In the genomic region with DNA sequence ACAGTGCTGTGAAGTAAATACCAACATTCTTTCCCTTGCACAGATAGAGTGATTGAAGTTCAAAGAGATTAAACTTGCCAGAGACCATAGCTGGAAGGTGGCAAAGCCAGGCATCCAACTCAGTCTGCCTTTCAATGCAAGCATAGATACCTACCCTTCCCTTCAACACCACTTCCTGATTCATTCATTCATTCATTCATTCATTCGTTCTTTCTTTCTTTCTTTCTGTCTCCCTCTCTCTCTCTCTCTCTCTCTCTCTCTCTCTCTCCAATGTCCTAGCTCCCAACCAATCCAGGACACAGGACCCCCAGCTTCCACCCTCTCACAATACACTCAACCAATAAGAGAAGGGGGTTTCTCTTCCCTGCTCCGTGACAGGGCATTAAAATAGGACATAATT, we compare ENCODE assay signal across 3 cellular contexts.
TF ChIP-seq lines count a peak whose summit lies in the region.

No MANE protein-coding gene starts in this region.

TF ChIP-seq in HEK293, 187 proteins besides CTCF, POLR2A, EP300 and RAD21:
- TF ChIP-seq OVOL3 (tag by site-specific recombination; IDR thresholded peaks at IDR 0.05) (no peak), ZNF274 (IDR thresholded peaks at IDR 0.05; ENCODE audit: low read length) (no peak), ZNF274 (tag by site-specific recombination; IDR thresholded peaks at IDR 0.05; ENCODE audit: borderline replicate concordance) (no peak), ZBTB7A (tag by site-specific recombination; IDR thresholded peaks at IDR 0.05; ENCODE audit: low read depth) (no peak), GLI2 (tag by site-specific recombination; IDR thresholded peaks at IDR 0.05; ENCODE audit: borderline replicate concordance, low read depth) (no peak), ZNF596 (tag by site-specific recombination; IDR thresholded peaks at IDR 0.05) (peak; percentile 95), ZNF366 (tag by site-specific recombination; conservative IDR thresholded peaks at IDR 0.05) (peak; percentile 82), SP3 (tag by site-specific recombination; IDR thresholded peaks at IDR 0.05) (no peak), ZBTB20 (tag by site-specific recombination; IDR thresholded peaks at IDR 0.05) (peak; percentile 18; the same call in 1 of the 2 replicates), ZNF341 (tag by site-specific recombination; IDR thresholded peaks at IDR 0.05; ENCODE audit: low read depth) (no peak), ZNF24 (tag by site-specific recombination; IDR thresholded peaks at IDR 0.05) (peak; percentile 97), IKZF3 (tag by site-specific recombination; IDR thresholded peaks at IDR 0.05) (no peak), KLF8 (tag by site-specific recombination; IDR thresholded peaks at IDR 0.05) (no peak)
- TF ChIP-seq, protein P1, sequence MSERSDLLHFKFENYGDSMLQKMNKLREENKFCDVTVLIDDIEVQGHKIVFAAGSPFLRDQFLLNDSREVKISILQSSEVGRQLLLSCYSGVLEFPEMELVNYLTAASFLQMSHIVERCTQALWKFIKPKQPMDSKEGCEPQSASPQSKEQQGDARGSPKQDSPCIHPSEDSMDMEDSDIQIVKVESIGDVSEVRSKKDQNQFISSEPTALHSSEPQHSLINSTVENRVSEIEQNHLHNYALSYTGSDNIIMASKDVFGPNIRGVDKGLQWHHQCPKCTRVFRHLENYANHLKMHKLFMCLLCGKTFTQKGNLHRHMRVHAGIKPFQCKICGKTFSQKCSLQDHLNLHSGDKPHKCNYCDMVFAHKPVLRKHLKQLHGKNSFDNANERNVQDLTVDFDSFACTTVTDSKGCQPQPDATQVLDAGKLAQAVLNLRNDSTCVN (tag by site-specific recombination; optimal IDR thresholded peaks at IDR 0.05): no peak
- TF ChIP-seq, protein P2, sequence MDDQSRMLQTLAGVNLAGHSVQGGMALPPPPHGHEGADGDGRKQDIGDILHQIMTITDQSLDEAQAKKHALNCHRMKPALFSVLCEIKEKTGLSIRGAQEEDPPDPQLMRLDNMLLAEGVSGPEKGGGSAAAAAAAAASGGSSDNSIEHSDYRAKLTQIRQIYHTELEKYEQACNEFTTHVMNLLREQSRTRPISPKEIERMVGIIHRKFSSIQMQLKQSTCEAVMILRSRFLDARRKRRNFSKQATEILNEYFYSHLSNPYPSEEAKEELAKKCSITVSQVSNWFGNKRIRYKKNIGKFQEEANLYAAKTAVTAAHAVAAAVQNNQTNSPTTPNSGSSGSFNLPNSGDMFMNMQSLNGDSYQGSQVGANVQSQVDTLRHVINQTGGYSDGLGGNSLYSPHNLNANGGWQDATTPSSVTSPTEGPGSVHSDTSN (CRISPR knock-in tag; IDR thresholded peaks at IDR 0.05): no peak

TF ChIP-seq in WTC11, 78 proteins besides CTCF, POLR2A, EP300 and RAD21:
- TF ChIP-seq ZNF263 (CRISPR knock-in tag; IDR thresholded peaks at IDR 0.05; ENCODE audit: low read depth) (no peak), ZNF423 (CRISPR knock-in tag; IDR thresholded peaks at IDR 0.05) (no peak), GABPB1 (CRISPR knock-in tag; IDR thresholded peaks at IDR 0.05) (no peak), FOXK1 (CRISPR knock-in tag; IDR thresholded peaks at IDR 0.05) (no peak), SOX15 (CRISPR knock-in tag; IDR thresholded peaks at IDR 0.05) (no peak), ZBTB21 (CRISPR knock-in tag; IDR thresholded peaks at IDR 0.05; ENCODE audit: borderline replicate concordance) (no peak), NR1H2 (CRISPR knock-in tag; IDR thresholded peaks at IDR 0.05) (no peak), MYBL2 (CRISPR knock-in tag; IDR thresholded peaks at IDR 0.05) (no peak), JAZF1 (CRISPR knock-in tag; IDR thresholded peaks at IDR 0.05) (no peak), ELF4 (CRISPR knock-in tag; IDR thresholded peaks at IDR 0.05; ENCODE audit: low read depth) (no peak)
- TF ChIP-seq, protein P3, sequence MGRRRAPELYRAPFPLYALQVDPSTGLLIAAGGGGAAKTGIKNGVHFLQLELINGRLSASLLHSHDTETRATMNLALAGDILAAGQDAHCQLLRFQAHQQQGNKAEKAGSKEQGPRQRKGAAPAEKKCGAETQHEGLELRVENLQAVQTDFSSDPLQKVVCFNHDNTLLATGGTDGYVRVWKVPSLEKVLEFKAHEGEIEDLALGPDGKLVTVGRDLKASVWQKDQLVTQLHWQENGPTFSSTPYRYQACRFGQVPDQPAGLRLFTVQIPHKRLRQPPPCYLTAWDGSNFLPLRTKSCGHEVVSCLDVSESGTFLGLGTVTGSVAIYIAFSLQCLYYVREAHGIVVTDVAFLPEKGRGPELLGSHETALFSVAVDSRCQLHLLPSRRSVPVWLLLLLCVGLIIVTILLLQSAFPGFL (CRISPR knock-in tag; IDR thresholded peaks at IDR 0.05; ENCODE audit: borderline replicate concordance): no peak
- TF ChIP-seq, protein P4, sequence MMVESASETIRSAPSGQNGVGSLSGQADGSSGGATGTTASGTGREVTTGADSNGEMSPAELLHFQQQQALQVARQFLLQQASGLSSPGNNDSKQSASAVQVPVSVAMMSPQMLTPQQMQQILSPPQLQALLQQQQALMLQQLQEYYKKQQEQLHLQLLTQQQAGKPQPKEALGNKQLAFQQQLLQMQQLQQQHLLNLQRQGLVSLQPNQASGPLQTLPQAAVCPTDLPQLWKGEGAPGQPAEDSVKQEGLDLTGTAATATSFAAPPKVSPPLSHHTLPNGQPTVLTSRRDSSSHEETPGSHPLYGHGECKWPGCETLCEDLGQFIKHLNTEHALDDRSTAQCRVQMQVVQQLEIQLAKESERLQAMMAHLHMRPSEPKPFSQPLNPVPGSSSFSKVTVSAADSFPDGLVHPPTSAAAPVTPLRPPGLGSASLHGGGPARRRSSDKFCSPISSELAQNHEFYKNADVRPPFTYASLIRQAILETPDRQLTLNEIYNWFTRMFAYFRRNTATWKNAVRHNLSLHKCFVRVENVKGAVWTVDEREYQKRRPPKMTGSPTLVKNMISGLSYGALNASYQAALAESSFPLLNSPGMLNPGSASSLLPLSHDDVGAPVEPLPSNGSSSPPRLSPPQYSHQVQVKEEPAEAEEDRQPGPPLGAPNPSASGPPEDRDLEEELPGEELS (CRISPR knock-in tag; IDR thresholded peaks at IDR 0.05): no peak
- TF ChIP-seq, protein P5, sequence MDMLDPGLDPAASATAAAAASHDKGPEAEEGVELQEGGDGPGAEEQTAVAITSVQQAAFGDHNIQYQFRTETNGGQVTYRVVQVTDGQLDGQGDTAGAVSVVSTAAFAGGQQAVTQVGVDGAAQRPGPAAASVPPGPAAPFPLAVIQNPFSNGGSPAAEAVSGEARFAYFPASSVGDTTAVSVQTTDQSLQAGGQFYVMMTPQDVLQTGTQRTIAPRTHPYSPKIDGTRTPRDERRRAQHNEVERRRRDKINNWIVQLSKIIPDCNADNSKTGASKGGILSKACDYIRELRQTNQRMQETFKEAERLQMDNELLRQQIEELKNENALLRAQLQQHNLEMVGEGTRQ (CRISPR knock-in tag; IDR thresholded peaks at IDR 0.05): no peak
- TF ChIP-seq, protein P6, sequence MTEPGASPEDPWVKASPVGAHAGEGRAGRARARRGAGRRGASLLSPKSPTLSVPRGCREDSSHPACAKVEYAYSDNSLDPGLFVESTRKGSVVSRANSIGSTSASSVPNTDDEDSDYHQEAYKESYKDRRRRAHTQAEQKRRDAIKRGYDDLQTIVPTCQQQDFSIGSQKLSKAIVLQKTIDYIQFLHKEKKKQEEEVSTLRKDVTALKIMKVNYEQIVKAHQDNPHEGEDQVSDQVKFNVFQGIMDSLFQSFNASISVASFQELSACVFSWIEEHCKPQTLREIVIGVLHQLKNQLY (CRISPR knock-in tag; IDR thresholded peaks at IDR 0.05): no peak

TF ChIP-seq in K562, 482 proteins besides CTCF, POLR2A, EP300 and RAD21:
- TF ChIP-seq, protein P7, sequence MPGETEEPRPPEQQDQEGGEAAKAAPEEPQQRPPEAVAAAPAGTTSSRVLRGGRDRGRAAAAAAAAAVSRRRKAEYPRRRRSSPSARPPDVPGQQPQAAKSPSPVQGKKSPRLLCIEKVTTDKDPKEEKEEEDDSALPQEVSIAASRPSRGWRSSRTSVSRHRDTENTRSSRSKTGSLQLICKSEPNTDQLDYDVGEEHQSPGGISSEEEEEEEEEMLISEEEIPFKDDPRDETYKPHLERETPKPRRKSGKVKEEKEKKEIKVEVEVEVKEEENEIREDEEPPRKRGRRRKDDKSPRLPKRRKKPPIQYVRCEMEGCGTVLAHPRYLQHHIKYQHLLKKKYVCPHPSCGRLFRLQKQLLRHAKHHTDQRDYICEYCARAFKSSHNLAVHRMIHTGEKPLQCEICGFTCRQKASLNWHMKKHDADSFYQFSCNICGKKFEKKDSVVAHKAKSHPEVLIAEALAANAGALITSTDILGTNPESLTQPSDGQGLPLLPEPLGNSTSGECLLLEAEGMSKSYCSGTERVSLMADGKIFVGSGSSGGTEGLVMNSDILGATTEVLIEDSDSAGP (CRISPR knock-in tag; IDR thresholded peaks at IDR 0.05): no peak
- TF ChIP-seq ZNF79 (CRISPR knock-in tag; IDR thresholded peaks at IDR 0.05; ENCODE audit: low read depth) (no peak), ELF4 (CRISPR knock-in tag; IDR thresholded peaks at IDR 0.05) (0 out of 2 replicates have a peak, but pooled peaks have one; percentile 36), PHB2 (IDR thresholded peaks at IDR 0.05; ENCODE audit: low read depth) (no peak), TFAM (CRISPR knock-in tag; conservative IDR thresholded peaks at IDR 0.05) (no peak), ZNF24 (IDR thresholded peaks at IDR 0.05) (peak; percentile 97), ARHGAP35 (IDR thresholded peaks at IDR 0.05; ENCODE audit: partially characterized antibody) (peak; percentile 30)
- TF ChIP-seq, protein P8, sequence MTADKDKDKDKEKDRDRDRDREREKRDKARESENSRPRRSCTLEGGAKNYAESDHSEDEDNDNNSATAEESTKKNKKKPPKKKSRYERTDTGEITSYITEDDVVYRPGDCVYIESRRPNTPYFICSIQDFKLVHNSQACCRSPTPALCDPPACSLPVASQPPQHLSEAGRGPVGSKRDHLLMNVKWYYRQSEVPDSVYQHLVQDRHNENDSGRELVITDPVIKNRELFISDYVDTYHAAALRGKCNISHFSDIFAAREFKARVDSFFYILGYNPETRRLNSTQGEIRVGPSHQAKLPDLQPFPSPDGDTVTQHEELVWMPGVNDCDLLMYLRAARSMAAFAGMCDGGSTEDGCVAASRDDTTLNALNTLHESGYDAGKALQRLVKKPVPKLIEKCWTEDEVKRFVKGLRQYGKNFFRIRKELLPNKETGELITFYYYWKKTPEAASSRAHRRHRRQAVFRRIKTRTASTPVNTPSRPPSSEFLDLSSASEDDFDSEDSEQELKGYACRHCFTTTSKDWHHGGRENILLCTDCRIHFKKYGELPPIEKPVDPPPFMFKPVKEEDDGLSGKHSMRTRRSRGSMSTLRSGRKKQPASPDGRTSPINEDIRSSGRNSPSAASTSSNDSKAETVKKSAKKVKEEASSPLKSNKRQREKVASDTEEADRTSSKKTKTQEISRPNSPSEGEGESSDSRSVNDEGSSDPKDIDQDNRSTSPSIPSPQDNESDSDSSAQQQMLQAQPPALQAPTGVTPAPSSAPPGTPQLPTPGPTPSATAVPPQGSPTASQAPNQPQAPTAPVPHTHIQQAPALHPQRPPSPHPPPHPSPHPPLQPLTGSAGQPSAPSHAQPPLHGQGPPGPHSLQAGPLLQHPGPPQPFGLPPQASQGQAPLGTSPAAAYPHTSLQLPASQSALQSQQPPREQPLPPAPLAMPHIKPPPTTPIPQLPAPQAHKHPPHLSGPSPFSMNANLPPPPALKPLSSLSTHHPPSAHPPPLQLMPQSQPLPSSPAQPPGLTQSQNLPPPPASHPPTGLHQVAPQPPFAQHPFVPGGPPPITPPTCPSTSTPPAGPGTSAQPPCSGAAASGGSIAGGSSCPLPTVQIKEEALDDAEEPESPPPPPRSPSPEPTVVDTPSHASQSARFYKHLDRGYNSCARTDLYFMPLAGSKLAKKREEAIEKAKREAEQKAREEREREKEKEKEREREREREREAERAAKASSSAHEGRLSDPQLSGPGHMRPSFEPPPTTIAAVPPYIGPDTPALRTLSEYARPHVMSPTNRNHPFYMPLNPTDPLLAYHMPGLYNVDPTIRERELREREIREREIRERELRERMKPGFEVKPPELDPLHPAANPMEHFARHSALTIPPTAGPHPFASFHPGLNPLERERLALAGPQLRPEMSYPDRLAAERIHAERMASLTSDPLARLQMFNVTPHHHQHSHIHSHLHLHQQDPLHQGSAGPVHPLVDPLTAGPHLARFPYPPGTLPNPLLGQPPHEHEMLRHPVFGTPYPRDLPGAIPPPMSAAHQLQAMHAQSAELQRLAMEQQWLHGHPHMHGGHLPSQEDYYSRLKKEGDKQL (CRISPR knock-in tag; IDR thresholded peaks at IDR 0.05; ENCODE audit: borderline replicate concordance): no peak
